ENCODE assay signal across 2 cellular contexts in the genomic region with DNA sequence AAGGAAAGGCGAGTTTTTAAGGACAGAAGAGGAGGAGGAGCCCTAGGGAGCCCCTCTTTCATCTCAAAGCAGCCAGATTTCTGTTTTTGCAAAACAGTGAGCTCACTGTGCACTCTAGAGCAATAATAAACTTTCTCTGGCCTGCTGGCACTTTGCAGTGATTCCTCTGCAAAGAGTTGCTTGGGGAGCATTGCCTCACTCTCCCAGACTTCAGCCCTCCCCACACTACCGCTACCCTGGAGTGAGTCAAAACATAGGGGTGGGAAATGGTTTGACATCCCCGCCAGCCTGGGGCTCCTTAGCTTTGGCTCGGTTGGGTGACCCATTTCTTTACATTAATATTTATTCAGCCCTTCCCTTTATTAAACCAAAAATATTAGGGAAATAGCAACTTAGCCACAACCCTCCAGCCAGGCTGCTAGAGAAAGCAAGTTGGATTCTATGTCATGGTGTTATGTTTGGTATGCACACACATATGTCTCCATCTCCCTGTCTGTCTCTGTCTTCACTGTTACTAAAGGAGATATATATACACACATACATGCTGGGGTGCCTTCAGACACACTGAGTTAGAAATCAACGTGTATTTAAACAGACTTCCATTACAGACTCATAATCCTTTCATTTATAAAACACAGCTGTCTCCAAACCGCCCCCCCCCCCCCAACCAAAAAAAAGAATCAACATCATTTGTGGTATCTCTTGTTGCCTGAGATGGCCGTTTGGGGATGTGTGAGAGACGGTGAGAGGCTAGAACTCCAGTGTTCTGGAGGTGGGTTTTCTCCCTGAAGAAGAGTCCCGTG.
TF ChIP-seq lines count a peak whose summit lies in the region.

No MANE protein-coding gene starts in this region.

TF ChIP-seq in GM12878, 131 proteins besides CTCF, POLR2A, EP300 and RAD21:
- TF ChIP-seq, protein P1, sequence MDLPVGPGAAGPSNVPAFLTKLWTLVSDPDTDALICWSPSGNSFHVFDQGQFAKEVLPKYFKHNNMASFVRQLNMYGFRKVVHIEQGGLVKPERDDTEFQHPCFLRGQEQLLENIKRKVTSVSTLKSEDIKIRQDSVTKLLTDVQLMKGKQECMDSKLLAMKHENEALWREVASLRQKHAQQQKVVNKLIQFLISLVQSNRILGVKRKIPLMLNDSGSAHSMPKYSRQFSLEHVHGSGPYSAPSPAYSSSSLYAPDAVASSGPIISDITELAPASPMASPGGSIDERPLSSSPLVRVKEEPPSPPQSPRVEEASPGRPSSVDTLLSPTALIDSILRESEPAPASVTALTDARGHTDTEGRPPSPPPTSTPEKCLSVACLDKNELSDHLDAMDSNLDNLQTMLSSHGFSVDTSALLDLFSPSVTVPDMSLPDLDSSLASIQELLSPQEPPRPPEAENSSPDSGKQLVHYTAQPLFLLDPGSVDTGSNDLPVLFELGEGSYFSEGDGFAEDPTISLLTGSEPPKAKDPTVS (IDR thresholded peaks at IDR 0.05; ENCODE audit: low read depth, low read length): no peak
TF ChIP-seq in GM12878: peak in this region for 0.

TF ChIP-seq in liver, 16 proteins besides CTCF, POLR2A, EP300 and RAD21 (continued from another document):
- TF ChIP-seq REST (IDR thresholded peaks at IDR 0.05): no peak
- no peak for TF ChIP-seq HNF4A (conservative IDR thresholded peaks at IDR 0.05)
